In genomic region chr1:21758614-21759013, GRCh38 we compare ENCODE assay signal across 17 cellular contexts. TPM values are rescaled to one million over a fixed set of nuclear protein-coding genes. Genes with fewer than 3 reads are reported as not detected.
DNase-seq lines count a peak whose midpoint lies in the region; ATAC-seq, FAIRE-seq and TF ChIP-seq lines count a peak whose summit lies in the region.
"Had no signal": no experiment of that assay in that cellular context is flagged by ENCODE, and none has a peak within 500 bp of the region (broad histone marks: within the 10 kb centered on the region; RNA-seq: fewer than 3 reads in every experiment).

No MANE protein-coding gene starts in this region.

- peaks cover 29% of the 10 kb centered on the region for H3K36me3 ChIP-seq in CD4-positive, CD25-positive, alpha-beta regulatory T cell (ENCODE audit: control insufficient read depth, insufficient read depth, low read length)
- H3K36me3 ChIP-seq: BE2C had no signal

- no peak overlapping the region for H3K4me3 ChIP-seq in CD4-positive, CD25-positive, alpha-beta regulatory T cell (ENCODE audit: low read depth, low read length)

- no peak for TF ChIP-seq POLR2A in GM12892 (IDR thresholded peaks at IDR 0.05; ENCODE audit: low read depth, low read length)

- no peak overlapping the region for H3K27ac ChIP-seq in CD4-positive, CD25-positive, alpha-beta regulatory T cell (ENCODE audit: insufficient read depth, low read length, poor library complexity, severe bottlenecking)
- H3K27ac ChIP-seq: C4-2B had no signal

- peaks cover 7% of the 10 kb centered on the region for H3K36me3 Mint-ChIP-seq in CD4-positive, CD25-positive, alpha-beta regulatory T cell
- peaks cover 1% of the 10 kb centered on the region for H3K36me3 Mint-ChIP-seq in IgD-negative memory B cell
- peaks cover 24% of the 10 kb centered on the region for H3K36me3 Mint-ChIP-seq in central memory CD8-positive, alpha-beta T cell (ENCODE audit: insufficient read depth)
- peaks cover 10% of the 10 kb centered on the region for H3K36me3 Mint-ChIP-seq in osteocyte (ENCODE audit: unreplicated experiment)

- peaks cover 6% of the 10 kb centered on the region for H3K4me1 ChIP-seq in CD4-positive, CD25-positive, alpha-beta regulatory T cell (ENCODE audit: control insufficient read depth, insufficient read depth, low read length, poor library complexity, severe bottlenecking)
- H3K4me1 ChIP-seq: BE2C, Caco-2 had no signal

- peak overlapping the region in 1 of 4 donors; percentile 61 for H3K4me3 Mint-ChIP-seq in CD4-positive, CD25-positive, alpha-beta regulatory T cell
- H3K4me3 Mint-ChIP-seq in IgD-negative memory B cell: peak overlapping the region in 1 of 4 donors; percentile 45
- no peak overlapping the region for H3K4me3 Mint-ChIP-seq in central memory CD8-positive, alpha-beta T cell
- H3K4me3 Mint-ChIP-seq in osteocyte (ENCODE audit: unreplicated experiment): no peak overlapping the region
- H3K4me3 Mint-ChIP-seq: H9 had no signal

- H3K27me3 Mint-ChIP-seq in CD4-positive, CD25-positive, alpha-beta regulatory T cell: no peaks in the 10 kb centered on the region
- H3K27me3 Mint-ChIP-seq in IgD-negative memory B cell (no peaks in the 10 kb centered on the region), osteocyte (ENCODE audit: unreplicated experiment) (no peaks in the 10 kb centered on the region)
- H3K27me3 Mint-ChIP-seq in central memory CD8-positive, alpha-beta T cell: no peaks in the 10 kb centered on the region

- FAIRE-seq in GM12892 (lab: Jason Lieb, UNC): no peak
- FAIRE-seq: D721Med, G401.6, H1 had no signal

- no peak for DNase-seq in CD4-positive, CD25-positive, alpha-beta regulatory T cell
- DNase-seq in central memory CD8-positive, alpha-beta T cell (ENCODE audit: low spot score in 2 of 2): no peak
- DNase-seq in osteocyte (ENCODE audit: extremely low spot score, unreplicated experiment): peak; percentile 27
- DNase-seq in CD1c-positive myeloid dendritic cell (ENCODE audit: extremely low spot score): no peak
- DNase-seq in stimulated activated CD4-positive, alpha-beta T cell treated with anti-CD3 and anti-CD28 coated beads, Interleukin-2, amount 100 ng/mL, for 48 hours: no peak
- DNase-seq in GM12892 (ENCODE audit: insufficient read length): no peak
- no peak for DNase-seq in NCI-H82 (lab: John Stamatoyannopoulos, UW)
- DNase-seq: BE2C, Caco-2, H9, Karpas-422 had no signal

- ATAC-seq in CD4-positive, CD25-positive, alpha-beta regulatory T cell (ENCODE audit: low read depth in 2 of 2): no peak
- ATAC-seq in central memory CD8-positive, alpha-beta T cell (replicated peaks; ENCODE audit: extremely low read depth, poor library complexity, severe bottlenecking): no peak

- H3K27ac Mint-ChIP-seq in CD4-positive, CD25-positive, alpha-beta regulatory T cell: peak overlapping the region in 2 of 3 donors; percentile 42 to 74
- H3K27ac Mint-ChIP-seq in IgD-negative memory B cell (peak overlapping the region in 2 of 3 donors; percentile 13 to 46), osteocyte (ENCODE audit: unreplicated experiment) (no peak overlapping the region)
- peak overlapping the region; percentile 82 for H3K27ac Mint-ChIP-seq in central memory CD8-positive, alpha-beta T cell (ENCODE audit: low read depth)

- H3K27me3 ChIP-seq in CD4-positive, CD25-positive, alpha-beta regulatory T cell (ENCODE audit: control insufficient read depth, insufficient read depth, low read length): no peaks in the 10 kb centered on the region
- H3K27me3 ChIP-seq: BE2C had no signal

- H3K9me3 ChIP-seq in CD4-positive, CD25-positive, alpha-beta regulatory T cell (ENCODE audit: control insufficient read depth in 2 of 2, low read length in 2 of 2): no peaks in the 10 kb centered on the region
- H3K9me3 ChIP-seq: BE2C, Caco-2 had no signal

- H3K9me3 Mint-ChIP-seq in CD4-positive, CD25-positive, alpha-beta regulatory T cell: no peaks in the 10 kb centered on the region
- H3K9me3 Mint-ChIP-seq in IgD-negative memory B cell (no peaks in the 10 kb centered on the region), osteocyte (ENCODE audit: unreplicated experiment) (no peaks in the 10 kb centered on the region)
- no peaks in the 10 kb centered on the region for H3K9me3 Mint-ChIP-seq in central memory CD8-positive, alpha-beta T cell
- H3K9me3 Mint-ChIP-seq: H9 had no signal

- H3K4me1 Mint-ChIP-seq in CD4-positive, CD25-positive, alpha-beta regulatory T cell: peaks cover 25 to 57% (median 34%) of the 10 kb centered on the region in 4 donors
- peaks cover 28 to 34% (median 29%) of the 10 kb centered on the region in 3 donors for H3K4me1 Mint-ChIP-seq in IgD-negative memory B cell
- peaks cover 43% of the 10 kb centered on the region for H3K4me1 Mint-ChIP-seq in central memory CD8-positive, alpha-beta T cell
- peaks cover 17% of the 10 kb centered on the region for H3K4me1 Mint-ChIP-seq in osteocyte (ENCODE audit: unreplicated experiment)

- no peak for TF ChIP-seq CTCF in osteocyte (IDR thresholded peaks at IDR 0.05)

RNA-seq across cellular contexts. Expression of gene USP48, which starts 24.3 kb away (rescaled TPM):
- total RNA-seq in CD4-positive, CD25-positive, alpha-beta regulatory T cell: 126 TPM
- 10 to 100 TPM; 31.3 to 52.9 (median 36.6) TPM for polyA plus RNA-seq in CD4-positive, CD25-positive, alpha-beta regulatory T cell
- 58.4 TPM for polyA plus RNA-seq in IgD-negative memory B cell
- 71.4 and 73.6 TPM in 2 replicates for total RNA-seq in osteocyte
- 76.5 TPM for polyA plus RNA-seq in GM12892 (2012; ENCODE audit: missing spikeins)

RNA-seq across cellular contexts. Expression of gene LDLRAD2, which starts 53.5 kb away (rescaled TPM):
- total RNA-seq in CD4-positive, CD25-positive, alpha-beta regulatory T cell: 0.27 TPM
- polyA plus RNA-seq in CD4-positive, CD25-positive, alpha-beta regulatory T cell: not detected
- 0.69 TPM for polyA plus RNA-seq in IgD-negative memory B cell
- total RNA-seq in osteocyte: not detected in 2 replicates
- polyA plus RNA-seq in GM12892 (2012; ENCODE audit: missing spikeins): 0.76 TPM
- total RNA-seq: A172, Caco-2 had no signal
